In the genomic region with DNA sequence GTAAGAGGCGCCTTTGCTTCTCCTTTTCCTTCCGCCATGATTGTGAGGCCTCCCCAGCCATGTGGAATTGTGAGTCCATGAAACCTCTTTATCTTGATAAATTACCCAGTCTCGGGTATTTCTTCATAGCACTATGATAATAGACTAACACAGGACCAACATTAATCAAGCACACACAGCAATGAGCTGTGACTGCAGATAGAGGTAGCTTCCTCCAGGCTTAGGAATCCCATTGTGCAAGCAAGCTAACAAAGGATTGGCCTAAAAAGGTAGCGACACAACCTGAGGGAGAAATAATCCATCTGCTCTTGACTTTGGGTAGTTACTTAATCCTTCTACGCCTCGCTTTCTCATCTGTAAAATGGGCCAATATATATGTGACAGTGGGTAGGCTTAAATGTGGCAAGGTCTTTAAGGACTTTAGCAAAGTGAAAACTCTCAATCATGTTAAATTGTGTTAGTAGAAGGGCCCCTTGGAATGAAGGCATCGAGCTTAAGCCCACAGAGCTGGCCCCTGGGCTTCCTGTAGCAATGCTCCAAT, we compare ENCODE assay signal across 24 cellular contexts.
DNase-seq lines count a peak whose midpoint lies in the region; ATAC-seq, FAIRE-seq and TF ChIP-seq lines count a peak whose summit lies in the region.
"Had no signal": no experiment of that assay in that cellular context is flagged by ENCODE, and none has a peak within 500 bp of the region (broad histone marks: within the 10 kb centered on the region; RNA-seq: fewer than 3 reads in every experiment).

No MANE protein-coding gene starts in this region.

- H3K9me3 Mint-ChIP-seq in osteocyte (ENCODE audit: unreplicated experiment): no peaks in the 10 kb centered on the region
- H3K9me3 Mint-ChIP-seq: activated T-cell treated with anti-CD3 and anti-CD28 coated beads, Interleukin-2, amount 50 U/mL, for 4 hours; central memory CD8-positive, alpha-beta T cell; memory B cell had no signal

- H3K27ac ChIP-seq in A549 (peak overlapping the region; percentile 70 to 87; a peak in 4 of 6 replicates), dorsolateral prefrontal cortex (peak overlapping the region in 52 of 59 donors; percentile 4 to 93 (median 76))
- H3K27ac ChIP-seq: upper lobe of left lung had no signal

- H3K4me3 ChIP-seq in A549: no peak overlapping the region
- no peak overlapping the region for H3K4me3 ChIP-seq in dorsolateral prefrontal cortex
- H3K4me3 ChIP-seq: heart right ventricle, upper lobe of left lung had no signal

- FAIRE-seq in A549 (lab: Jason Lieb, UNC): no peak
- FAIRE-seq: A204.1 had no signal

- H3K9me3 ChIP-seq in A549: no peaks in the 10 kb centered on the region
- H3K9me3 ChIP-seq: BE2C, heart right ventricle, upper lobe of left lung had no signal

- peak overlapping the region; percentile 58 for H3K27ac Mint-ChIP-seq in osteocyte (ENCODE audit: unreplicated experiment)
- H3K27ac Mint-ChIP-seq: activated CD4-positive, alpha-beta T cell treated with anti-CD3 and anti-CD28 coated beads for 36 hours; memory B cell; T-helper 17 cell had no signal

- H3K36me3 Mint-ChIP-seq in osteocyte (ENCODE audit: unreplicated experiment): no peaks in the 10 kb centered on the region
- H3K36me3 Mint-ChIP-seq: memory B cell had no signal

- CTCF ChIA-PET in A549 (lab: Yijun Ruan, JAX): interaction anchor here (1.0 to 1.2 kb wide), 5 partner anchors 21 to 91 kb away, joined by 3 to 4 read pairs (median 3); no protein-coding TSS in a partner anchor

- H3K4me2 ChIP-seq in A549: peak overlapping the region; percentile 92; the same call in 2 of the 3 replicates

- no peak overlapping the region for H3K4me3 Mint-ChIP-seq in osteocyte (ENCODE audit: unreplicated experiment)
- H3K4me3 Mint-ChIP-seq: activated CD4-positive, alpha-beta T cell treated with anti-CD3 and anti-CD28 coated beads for 36 hours; activated T-cell treated with anti-CD3 and anti-CD28 coated beads, Interleukin-2, amount 50 U/mL, for 4 hours; central memory CD8-positive, alpha-beta T cell; memory B cell; T-helper 17 cell had no signal

- peaks cover 53% of the 10 kb centered on the region for H3K4me1 Mint-ChIP-seq in osteocyte (ENCODE audit: unreplicated experiment)
- H3K4me1 Mint-ChIP-seq: activated CD4-positive, alpha-beta T cell treated with anti-CD3 and anti-CD28 coated beads for 36 hours; central memory CD8-positive, alpha-beta T cell; memory B cell had no signal

- TF ChIP-seq POLR2A in A549 (IDR thresholded peaks at IDR 0.05; ENCODE audit: low read length): no peak

- POLR2A ChIA-PET in A549 (lab: Yijun Ruan, JAX): interaction anchor here (0.5 to 1.9 kb wide), 2 partner anchors 10 to 394 kb away, joined by 4 to 7 read pairs; partner anchors contain the start of gene SOX9

- no peak for TF ChIP-seq RAD21 in A549 (conservative IDR thresholded peaks at IDR 0.05 in 1 of 2, IDR thresholded peaks at IDR 0.05 in 1 of 2)

- 93% methylated on average over 7 of the region's 7 CpGs for WGBS in A549 (ENCODE audit: missing lambda C conversion rate)

- no peaks in the 10 kb centered on the region for H3K27me3 Mint-ChIP-seq in osteocyte (ENCODE audit: unreplicated experiment)

- TF ChIP-seq CTCF in A549 (IDR thresholded peaks at IDR 0.05): no peak
- no peak for TF ChIP-seq CTCF in dorsolateral prefrontal cortex (IDR thresholded peaks at IDR 0.05 in 54 of 56, conservative IDR thresholded peaks at IDR 0.05 in 2 of 56; ENCODE audit: low read depth in 1 of 56, partially characterized antibody in 56 of 56)
- TF ChIP-seq CTCF in osteocyte (IDR thresholded peaks at IDR 0.05): no peak

- H3K27me3 ChIP-seq in dorsolateral prefrontal cortex: peaks cover 0 to 13% (median 0%) of the 10 kb centered on the region in 45 donors
- H3K27me3 ChIP-seq: BE2C, upper lobe of left lung had no signal

- intact Hi-C loops in dorsolateral prefrontal cortex (cut with DNase I): loop anchor here in 1 of 2 donors (10.0 kb wide), 1 partner anchor 160 kb away; no protein-coding TSS in a partner anchor

- H3K4me1 ChIP-seq in A549: peaks cover 86% of the 10 kb centered on the region

- no peak for TF ChIP-seq EP300 in A549 (IDR thresholded peaks at IDR 0.05)

- DNase-seq in A549 (ENCODE audit: low read depth in 1 of 2, low spot score in 1 of 2): no peak
- peak; percentile 51 for DNase-seq in NCI-H226
- no peak for DNase-seq in dorsolateral prefrontal cortex
- DNase-seq in osteocyte (ENCODE audit: extremely low spot score, unreplicated experiment): no peak
- DNase-seq in amniotic stem cell (lab: John Stamatoyannopoulos, UW): no peak
- no peak for DNase-seq in COLO668 (lab: John Stamatoyannopoulos, UW; ENCODE audit: unreplicated experiment)
- DNase-seq: activated CD4-positive, alpha-beta T cell treated with anti-CD3 and anti-CD28 coated beads for 36 hours; activated naive CD4-positive, alpha-beta T cell treated with Interleukin-2 at 50 U/mL for 16 hours; activated T-cell treated with anti-CD3 and anti-CD28 coated beads, Interleukin-2, amount 50 U/mL, for 4 hours; COR-L47; DND-41; NCI-H1048; NCI-H2171; NCI-H526; stimulated activated CD8-positive, alpha-beta memory T cell treated with anti-CD3 and anti-CD28 coated beads, Interleukin-4, amount 100 ng/mL, for 48 hours; T-helper 17 cell; upper lobe of left lung had no signal

- ATAC-seq in A549: no peak
- no peak for ATAC-seq in HG02571 (IDR thresholded peaks at IDR 0.05; ENCODE audit: unreplicated experiment)
- no peak for ATAC-seq in GM18511 (IDR thresholded peaks at IDR 0.05; ENCODE audit: unreplicated experiment)
- ATAC-seq: activated CD4-positive, alpha-beta T cell treated with anti-CD3 and anti-CD28 coated beads for 36 hours; activated T-cell treated with anti-CD3 and anti-CD28 coated beads, Interleukin-2, amount 50 U/mL, for 4 hours; T-helper 17 cell had no signal

TF ChIP-seq in A549, 52 proteins besides CTCF, POLR2A, EP300 and RAD21:
- TF ChIP-seq HOXA7 (CRISPR knock-in tag; IDR thresholded peaks at IDR 0.05) (no peak), HDAC2 (IDR thresholded peaks at IDR 0.05) (peak; percentile 70; the same call in 1 of the 2 replicates), RARB (CRISPR knock-in tag; IDR thresholded peaks at IDR 0.05) (no peak), PBX3 (IDR thresholded peaks at IDR 0.05) (no peak), KDM1A (IDR thresholded peaks at IDR 0.05; ENCODE audit: low read depth) (peak; percentile 46; the same call in 1 of the 2 replicates), ZNF302 (CRISPR knock-in tag; IDR thresholded peaks at IDR 0.05) (no peak)
- TF ChIP-seq, protein P1, sequence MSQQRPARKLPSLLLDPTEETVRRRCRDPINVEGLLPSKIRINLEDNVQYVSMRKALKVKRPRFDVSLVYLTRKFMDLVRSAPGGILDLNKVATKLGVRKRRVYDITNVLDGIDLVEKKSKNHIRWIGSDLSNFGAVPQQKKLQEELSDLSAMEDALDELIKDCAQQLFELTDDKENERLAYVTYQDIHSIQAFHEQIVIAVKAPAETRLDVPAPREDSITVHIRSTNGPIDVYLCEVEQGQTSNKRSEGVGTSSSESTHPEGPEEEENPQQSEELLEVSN (IDR thresholded peaks at IDR 0.05; ENCODE audit: borderline replicate concordance, low read depth): no peak
